17 cellular contexts compared by ENCODE assay signal in genomic region chr4:97653701-97654100, GRCh38.
A peak's percentile ranks its signal among the peaks of the same experiment; 100 is the strongest.
DNase-seq lines count a peak whose midpoint lies in the region; ATAC-seq and TF ChIP-seq lines count a peak whose summit lies in the region.
"Had no signal": no experiment of that assay in that cellular context is flagged by ENCODE, and none has a peak within 500 bp of the region (broad histone marks: within the 10 kb centered on the region; RNA-seq: fewer than 3 reads in every experiment).

No MANE protein-coding gene starts in this region.

- no peaks in the 10 kb centered on the region for H3K27me3 ChIP-seq in neural progenitor cell
- H3K27me3 ChIP-seq: BE2C had no signal

- TF ChIP-seq CTCF in fibroblast of villous mesenchyme (IDR thresholded peaks at IDR 0.05; ENCODE audit: insufficient read depth, low read depth, low read length) (no peak), neural progenitor cell (IDR thresholded peaks at IDR 0.05) (no peak)

- H3K27ac Mint-ChIP-seq in neural progenitor cell = no peak overlapping the region
- H3K27ac Mint-ChIP-seq: CD4-positive, CD25-positive, alpha-beta regulatory T cell; CD8-positive, alpha-beta memory T cell had no signal

- H3K27ac ChIP-seq in neural progenitor cell = no peak overlapping the region
- H3K27ac ChIP-seq: GM23248 had no signal

- no peaks in the 10 kb centered on the region for H3K9me3 ChIP-seq in neural progenitor cell (ENCODE audit: low read depth)
- H3K9me3 ChIP-seq: BE2C, HAP-1 had no signal

- no peak overlapping the region for H3K4me2 ChIP-seq in neural progenitor cell

- no peak overlapping the region for H3K4me3 ChIP-seq in fibroblast of villous mesenchyme (ENCODE audit: low read depth, low read length)
- H3K4me3 ChIP-seq in neural progenitor cell = no peak overlapping the region
- H3K4me3 ChIP-seq: GM23248, HAP-1 had no signal

- no peak for ATAC-seq in left colon
- ATAC-seq in HG02870 (IDR thresholded peaks at IDR 0.05; ENCODE audit: unreplicated experiment) = no peak

- H4K20me1 ChIP-seq in neural progenitor cell (ENCODE audit: low read depth) = no peaks in the 10 kb centered on the region

- H3K27me3 Mint-ChIP-seq in neural progenitor cell (ENCODE audit: insufficient read depth, low read depth) = peaks cover 3% of the 10 kb centered on the region
- H3K27me3 Mint-ChIP-seq: CD4-positive, CD25-positive, alpha-beta regulatory T cell; CD8-positive, alpha-beta memory T cell had no signal

- H3K4me1 ChIP-seq in neural progenitor cell = no peaks in the 10 kb centered on the region
- H3K4me1 ChIP-seq: BE2C, HAP-1 had no signal

- intact Hi-C loops in left colon (cut with DNase I, micrococcal nuclease) = no loop called here

- H3K9me3 Mint-ChIP-seq in neural progenitor cell = no peaks in the 10 kb centered on the region

- no peak overlapping the region for H3K4me3 Mint-ChIP-seq in neural progenitor cell
- H3K4me3 Mint-ChIP-seq: CD4-positive, CD25-positive, alpha-beta regulatory T cell; CD8-positive, alpha-beta memory T cell had no signal

- H3K4me1 Mint-ChIP-seq in neural progenitor cell = peaks cover 3% of the 10 kb centered on the region
- H3K4me1 Mint-ChIP-seq: CD4-positive, CD25-positive, alpha-beta regulatory T cell; CD8-positive, alpha-beta memory T cell had no signal

- peak overlapping the region; percentile 3 for H2AFZ ChIP-seq in neural progenitor cell (replicated peaks)
- H2AFZ ChIP-seq: GM23248 had no signal

- no peaks in the 10 kb centered on the region for H3K36me3 ChIP-seq in neural progenitor cell
- H3K36me3 ChIP-seq: BE2C, HAP-1 had no signal

- no peaks in the 10 kb centered on the region for H3K36me3 Mint-ChIP-seq in neural progenitor cell
- H3K36me3 Mint-ChIP-seq: CD4-positive, CD25-positive, alpha-beta regulatory T cell; CD8-positive, alpha-beta memory T cell had no signal

- no peaks in the 10 kb centered on the region for H3F3A ChIP-seq in neural progenitor cell (ENCODE audit: low read depth)

- H3K9ac ChIP-seq in neural progenitor cell = no peak overlapping the region
- H3K9ac ChIP-seq: GM23248 had no signal

- DNase-seq in OCI-M1 (lab: John Stamatoyannopoulos, UW) (peak; percentile 17), amniotic epithelial cell (ENCODE audit: low read depth) (peak; percentile 18), fibroblast of villous mesenchyme (ENCODE audit: low read depth) (peak; percentile 3), neural progenitor cell (ENCODE audit: low spot score) (no peak), foreskin melanocyte (no peak), left colon (no peak), NCI-H1092 (lab: John Stamatoyannopoulos, UW) (no peak)
- DNase-seq: ACHN; BE2C; C1 segment of cervical spinal cord; CD4-positive, CD25-positive, alpha-beta regulatory T cell; CD8-positive, alpha-beta memory T cell; COR-L47; GM23248; IMR-90 had no signal

- no peaks in the 10 kb centered on the region for H3K79me2 ChIP-seq in neural progenitor cell (ENCODE audit: low read depth)

Comparison
In these comparisons a context has a peak if more than half of its experiments do, and no peak if none do; other contexts are left out.
1. DNase-seq: peak in OCI-M1 (single experiment), amniotic epithelial cell (single experiment) and fibroblast of villous mesenchyme (single experiment); none in neural progenitor cell (single experiment), foreskin melanocyte (single experiment), left colon (0 of 2) and NCI-H1092 (single experiment).